1 cellular context compared by ENCODE assay signal in genomic region chr19:1672769-1673644, GRCh38.
TF ChIP-seq lines count a peak whose summit lies in the region.

No MANE protein-coding gene starts in this region.

TF ChIP-seq in HEK293, 187 proteins besides CTCF, POLR2A, EP300 and RAD21 (continued from another document):
- TF ChIP-seq ZNF18 (tag by site-specific recombination; IDR thresholded peaks at IDR 0.05) (0 out of 2 replicates have a peak, but pooled peaks have one; percentile 11), ZNF335 (tag by site-specific recombination; conservative IDR thresholded peaks at IDR 0.05) (0 out of 2 replicates have a peak, but pooled peaks have one; percentile 12), MZF1 (tag by site-specific recombination; IDR thresholded peaks at IDR 0.05; ENCODE audit: borderline replicate concordance) (no peak)
TF ChIP-seq in HEK293: peak in this region for 3.
